8 cellular contexts compared by ENCODE assay signal in the genomic region with DNA sequence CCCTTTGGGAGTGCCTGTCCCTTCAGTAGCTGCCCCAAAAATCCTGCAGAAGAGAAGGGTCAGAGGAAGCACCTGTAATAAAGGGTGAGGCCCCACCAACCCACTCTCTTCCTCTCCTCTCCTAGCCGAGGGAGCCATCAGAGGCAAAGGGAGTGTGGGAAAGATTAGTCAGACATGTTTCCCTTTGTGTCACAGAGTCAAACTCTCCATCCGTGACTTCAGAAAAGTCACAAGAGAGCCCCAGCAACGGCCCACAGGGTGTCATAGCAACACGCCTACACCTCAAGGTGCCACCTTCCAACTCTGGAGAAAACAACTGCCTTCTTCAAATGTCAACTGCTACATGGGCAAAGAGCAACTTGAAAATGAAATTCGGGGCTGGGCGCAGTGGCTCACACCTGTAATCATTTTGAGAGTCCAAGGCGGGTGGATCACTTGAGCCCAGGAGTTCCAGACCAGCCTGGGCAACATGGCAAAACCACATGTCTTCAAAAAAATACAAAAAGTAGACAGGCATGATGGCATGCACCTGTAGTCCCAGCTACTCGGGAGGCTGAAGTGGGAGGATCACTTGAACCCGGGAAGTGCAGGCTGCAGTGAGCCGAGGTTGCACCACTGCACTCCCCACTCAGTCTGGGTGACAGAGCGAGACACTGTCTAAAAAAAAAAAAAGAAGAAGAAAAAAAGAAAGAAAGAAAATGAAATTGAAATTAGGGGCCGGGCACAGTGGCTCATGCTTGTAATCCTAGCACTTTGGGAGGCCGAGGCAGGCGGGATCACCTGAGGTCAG. TPM values are rescaled to one million over a fixed set of nuclear protein-coding genes. Genes with fewer than 3 reads are reported as not detected.
DNase-seq lines count a peak whose midpoint lies in the region; ATAC-seq and TF ChIP-seq lines count a peak whose summit lies in the region.

No MANE protein-coding gene starts in this region.

- no peaks in the 10 kb centered on the region for H3K36me3 Mint-ChIP-seq in T-helper 17 cell (ENCODE audit: low read depth)

- no peak for TF ChIP-seq POLR2A in breast epithelium (IDR thresholded peaks at IDR 0.05)

- TF ChIP-seq CTCF in GM12875 (IDR thresholded peaks at IDR 0.05; ENCODE audit: borderline replicate concordance, insufficient read depth, low read depth, low read length): no peak
- no peak for TF ChIP-seq CTCF in breast epithelium (IDR thresholded peaks at IDR 0.05)

- H3K4me3 ChIP-seq in GM12875 (ENCODE audit: low read depth, low read length) (peak overlapping the region; percentile 17), breast epithelium (no peak overlapping the region)

- H3K4me3 Mint-ChIP-seq in T-helper 17 cell: peak overlapping the region; percentile 66

- intact Hi-C loops in breast epithelium (cut with DNase I; ENCODE audit: low total_unique reads): loop anchor here (5.0 to 10.0 kb wide), 2 partner anchors 108 to 440 kb away; a partner anchor contains a TSS

- ATAC-seq in HG02588 (IDR thresholded peaks at IDR 0.05; ENCODE audit: unreplicated experiment) (peak; percentile 65), T-helper 17 cell (peak; percentile 78)

- DNase-seq in T-helper 17 cell (peak in 2 of 3 donors; percentile 28 to 47), NCI-H1048 (lab: John Stamatoyannopoulos, UW) (no peak), breast epithelium (ENCODE audit: low spot score in 2 of 2) (no peak), inferior parietal cortex (ENCODE audit: extremely low spot score) (no peak)
- DNase-seq in central memory CD4-positive, alpha-beta T cell: peak; percentile 79
- DNase-seq in stimulated activated CD8-positive, alpha-beta memory T cell treated with anti-CD3 and anti-CD28 coated beads, Interleukin-12 subunit alpha, Interleukin-12 subunit beta, amount 100 ng/mL, for 4 hours (ENCODE audit: low read depth): peak; percentile 78

- H3K27ac Mint-ChIP-seq in T-helper 17 cell: peak overlapping the region; percentile 98

- peaks cover 27% of the 10 kb centered on the region for H3K4me1 Mint-ChIP-seq in T-helper 17 cell

- H3K9me3 ChIP-seq in T-helper 17 cell (ENCODE audit: control insufficient read depth, low read length, poor library complexity, severe bottlenecking) (no peaks in the 10 kb centered on the region), breast epithelium (no peaks in the 10 kb centered on the region)

- H3K36me3 ChIP-seq in breast epithelium: no peaks in the 10 kb centered on the region

- peaks cover 3 to 4% of the 10 kb centered on the region in 2 donors for H3K4me1 ChIP-seq in breast epithelium

- H3K27me3 ChIP-seq in breast epithelium: no peaks in the 10 kb centered on the region

- H3K27ac ChIP-seq in breast epithelium: no peak overlapping the region

- no peaks in the 10 kb centered on the region for H3K27me3 Mint-ChIP-seq in T-helper 17 cell

RNA-seq across cellular contexts. Expression of a gene that starts 17.7 kb away (rescaled TPM):
- total RNA-seq in T-helper 17 cell (10 to 100 TPM; 66.7 to 76.1 TPM), breast epithelium (1 to 10 TPM in 2 of 3 donors, under 1 TPM in 1; 0.64 to 4.3 (median 2.6) TPM)

RNA-seq across cellular contexts. Expression of a gene that starts 24.8 kb away (rescaled TPM):
- total RNA-seq in T-helper 17 cell: 10 to 100 TPM; 19.6 to 23.1 TPM
- total RNA-seq in breast epithelium: 10 to 100 TPM; 16.5 to 24.6 (median 22.9) TPM

RNA-seq across cellular contexts. Expression of a gene that starts 43.1 kb away (rescaled TPM):
- 1 to 10 TPM in 1 of 2 donors, under 1 TPM in 1; 0.47 to 1.4 TPM for total RNA-seq in T-helper 17 cell
- 100 to 1,000 TPM in 2 of 3 donors, 10 to 100 TPM in 1; 90.1 to 115 (median 108) TPM for total RNA-seq in breast epithelium

RNA-seq across cellular contexts. Expression of a gene that starts 43.4 kb away (rescaled TPM):
- total RNA-seq in T-helper 17 cell (10 to 100 TPM; 33.1 to 38.5 TPM), breast epithelium (10 to 100 TPM in 2 of 3 donors, 1 to 10 TPM in 1; 8.2 to 12.5 (median 11.1) TPM)

RNA-seq across cellular contexts. Expression of a gene that starts 51.7 kb away (rescaled TPM):
- total RNA-seq in T-helper 17 cell (1 to 10 TPM; 2.1 to 2.8 TPM), breast epithelium (100 to 1,000 TPM in 1 of 3 donors, 10 to 100 TPM in 1, 1 to 10 TPM in 1; 1.3 to 175 (median 93.7) TPM)

Comparison
In these comparisons a context has a peak if more than half of its experiments do, and no peak if none do; other contexts are left out.
1. DNase-seq: peak in T-helper 17 cell (2 of 3), central memory CD4-positive, alpha-beta T cell (single experiment) and stimulated activated CD8-positive, alpha-beta memory T cell treated with anti-CD3 and anti-CD28 coated beads, Interleukin-12 subunit alpha, Interleukin-12 subunit beta, amount 100 ng/mL, for 4 hours (single experiment); none in NCI-H1048 (single experiment), breast epithelium (0 of 2) and inferior parietal cortex (single experiment).
2. RNA of a gene that starts 17.7 kb away (total RNA-seq): 66.7 to 76.1 TPM in T-helper 17 cell; 0.64 to 4.3 TPM in breast epithelium; every median in the first group is over 10 times any median in the second.
3. RNA of a gene that starts 43.1 kb away (total RNA-seq): 90.1 to 115 TPM in breast epithelium; 0.47 to 1.4 TPM in T-helper 17 cell; every median in the first group is over 10 times any median in the second.